In the genomic region with DNA sequence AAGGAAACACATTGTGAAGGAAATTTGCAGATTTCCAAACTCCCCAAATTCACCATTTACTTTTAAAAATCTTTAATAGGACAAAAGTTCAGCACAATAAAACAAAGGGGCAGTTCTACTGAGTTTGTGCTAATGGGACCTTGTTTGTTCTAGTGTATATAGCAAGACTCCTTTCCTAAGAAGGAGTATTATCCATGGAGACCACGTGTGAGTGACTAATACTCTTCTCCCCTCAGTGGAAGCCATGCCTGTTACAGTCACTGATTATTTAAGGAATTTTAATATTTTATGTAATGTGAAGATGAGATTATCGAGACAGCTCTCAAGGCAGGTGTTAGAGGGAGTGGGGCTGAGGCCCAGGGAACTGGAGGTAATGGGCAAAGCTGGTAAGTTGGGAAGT, we compare ENCODE assay signal across 17 cellular contexts. TPM values are rescaled to one million over a fixed set of nuclear protein-coding genes. Genes with fewer than 3 reads are reported as not detected.
DNase-seq lines count a peak whose midpoint lies in the region; FAIRE-seq and TF ChIP-seq lines count a peak whose summit lies in the region.
"Had no signal": no experiment of that assay in that cellular context is flagged by ENCODE, and none has a peak within 500 bp of the region (broad histone marks: within the 10 kb centered on the region; RNA-seq: fewer than 3 reads in every experiment).

No MANE protein-coding gene starts in this region.

- peaks cover 20% of the 10 kb centered on the region for H3F3A ChIP-seq in neural progenitor cell (ENCODE audit: low read depth)

- peak overlapping the region; percentile 44 for H2AFZ ChIP-seq in neural progenitor cell (replicated peaks)
- H2AFZ ChIP-seq: PC-9 had no signal

- H3K9ac ChIP-seq in neural progenitor cell, result no peak overlapping the region

- peak overlapping the region; percentile 77 for H3K4me2 ChIP-seq in neural progenitor cell
- H3K4me2 ChIP-seq: PC-9 had no signal

- H3K9me3 Mint-ChIP-seq in neural progenitor cell, result peaks cover 2% of the 10 kb centered on the region

- peak; percentile 11 for DNase-seq in WERI-Rb-1
- no peak for DNase-seq in dorsolateral prefrontal cortex
- no peak for DNase-seq in neural progenitor cell (ENCODE audit: low spot score)
- DNase-seq in testis, result no peak
- DNase-seq in GM12892 (ENCODE audit: insufficient read length), result no peak
- no peak for DNase-seq in activated naive CD4-positive, alpha-beta T cell treated with Interleukin-2 at 50 U/mL for 16 hours
- DNase-seq in HCEC 1CT, result no peak
- DNase-seq: ACHN, Caco-2, EL, H7, NCI-H1436 treated with DMSO at 0.1 percent for 48 hours, NCI-H2029 treated with DMSO at 0.1 percent for 48 hours, NCI-H510A, NCI-H774, PC-9 had no signal

- H3K4me3 Mint-ChIP-seq in neural progenitor cell, result no peak overlapping the region

- no peaks in the 10 kb centered on the region for H3K9me3 ChIP-seq in WERI-Rb-1 (ENCODE audit: severe bottlenecking)
- no peaks in the 10 kb centered on the region for H3K9me3 ChIP-seq in neural progenitor cell (ENCODE audit: low read depth)
- H3K9me3 ChIP-seq in testis, result no peaks in the 10 kb centered on the region
- H3K9me3 ChIP-seq: Caco-2, SJSA1 had no signal

- H3K4me1 ChIP-seq in neural progenitor cell (peaks cover 35% of the 10 kb centered on the region), testis (peaks cover 31% of the 10 kb centered on the region)
- H3K4me1 ChIP-seq: Caco-2, SJSA1 had no signal

- TF ChIP-seq CTCF in WERI-Rb-1 (IDR thresholded peaks at IDR 0.05; ENCODE audit: low read depth, low read length) (no peak), dorsolateral prefrontal cortex (IDR thresholded peaks at IDR 0.05 in 54 of 56, conservative IDR thresholded peaks at IDR 0.05 in 2 of 56; ENCODE audit: low read depth in 1 of 56, partially characterized antibody in 56 of 56) (no peak), neural progenitor cell (IDR thresholded peaks at IDR 0.05) (no peak), testis (IDR thresholded peaks at IDR 0.05) (no peak)

- H3K79me2 ChIP-seq in neural progenitor cell (ENCODE audit: low read depth), result no peaks in the 10 kb centered on the region

- H3K27me3 ChIP-seq in WERI-Rb-1 (ENCODE audit: insufficient read depth, low read depth, severe bottlenecking) (no peaks in the 10 kb centered on the region), dorsolateral prefrontal cortex (no peaks in the 10 kb centered on the region), neural progenitor cell (no peaks in the 10 kb centered on the region), testis (no peaks in the 10 kb centered on the region)
- H3K27me3 ChIP-seq: SJSA1 had no signal

- H3K27ac Mint-ChIP-seq in neural progenitor cell, result peak overlapping the region; percentile 94

- no peaks in the 10 kb centered on the region for H3K36me3 Mint-ChIP-seq in neural progenitor cell

- intact Hi-C loops in dorsolateral prefrontal cortex (cut with DNase I), result loop anchor here in 1 of 2 donors (5.0 kb wide), 1 partner anchor 41 kb away; no protein-coding TSS in a partner anchor
- intact Hi-C loops in testis (cut with DNase I; ENCODE audit: low total_unique reads), result no loop called here

- WGBS in testis, 2 donors, result 76 to 78% methylated on average over 2 of the region's 2 CpGs

- no peak for TF ChIP-seq POLR2A in testis (IDR thresholded peaks at IDR 0.05)
- TF ChIP-seq POLR2A in GM12892 (IDR thresholded peaks at IDR 0.05; ENCODE audit: low read depth, low read length), result no peak

- no peaks in the 10 kb centered on the region for H3K36me3 ChIP-seq in WERI-Rb-1
- no peaks in the 10 kb centered on the region for H3K36me3 ChIP-seq in neural progenitor cell
- no peaks in the 10 kb centered on the region for H3K36me3 ChIP-seq in testis (ENCODE audit: low read depth, missing control alignments)
- H3K36me3 ChIP-seq: SJSA1 had no signal

- FAIRE-seq in GM12892 (lab: Jason Lieb, UNC), result no peak

- H4K20me1 ChIP-seq in neural progenitor cell (ENCODE audit: low read depth), result no peaks in the 10 kb centered on the region

- peaks cover 13% of the 10 kb centered on the region for H3K27me3 Mint-ChIP-seq in neural progenitor cell (ENCODE audit: insufficient read depth, low read depth)

- H3K4me1 Mint-ChIP-seq in neural progenitor cell, result peaks cover 87% of the 10 kb centered on the region

- H3K27ac ChIP-seq in WERI-Rb-1 (no peak overlapping the region), dorsolateral prefrontal cortex (peak overlapping the region in 58 of 59 donors; percentile 18 to 91 (median 78)), neural progenitor cell (no peak overlapping the region), testis (peak overlapping the region; percentile 46 to 60)
- H3K27ac ChIP-seq: PC-9, SJSA1 had no signal

- H3K4me3 ChIP-seq in WERI-Rb-1 (ENCODE audit: low read depth, low read length) (no peak overlapping the region), dorsolateral prefrontal cortex (no peak overlapping the region), neural progenitor cell (no peak overlapping the region), testis (no peak overlapping the region)
- H3K4me3 ChIP-seq: PC-9, SJSA1 had no signal

RNA-seq across cellular contexts. Expression of a gene that starts 16.4 kb away (rescaled TPM):
- total RNA-seq in dorsolateral prefrontal cortex (1,000 to 10,000 TPM in 8 of 120 experiments, 100 to 1,000 TPM in 112; 292 to 1,535 (median 581) TPM), neural progenitor cell (ENCODE audit: low replicate concordance) (212 and 216 TPM in 2 replicates), testis (100 to 1,000 TPM; 315 to 366 TPM)
- 148 TPM for polyA plus RNA-seq in testis (ENCODE audit: insufficient read depth, low read depth, low replicate concordance)
- polyA plus RNA-seq in GM12892 (2012; ENCODE audit: missing spikeins), result 27.7 TPM

Comparison
In these comparisons a context has a peak if more than half of its experiments do, and no peak if none do; other contexts are left out.
1. H3K27ac ChIP-seq: peak in dorsolateral prefrontal cortex (58 of 59) and testis (2 of 2); none in WERI-Rb-1 (single experiment) and neural progenitor cell (single experiment).